Comparison of ENCODE assay signal across 8 cellular contexts in genomic region chr1:193069748-193070394, GRCh38. TPM values are rescaled to one million over a fixed set of nuclear protein-coding genes. Genes with fewer than 3 reads are reported as not detected.
DNase-seq lines count a peak whose midpoint lies in the region; ATAC-seq and TF ChIP-seq lines count a peak whose summit lies in the region.

No MANE protein-coding gene starts in this region.

- H3K9me3 ChIP-seq in A673 (ENCODE audit: low read depth, low read length, poor library complexity, severe bottlenecking) (no peaks in the 10 kb centered on the region), esophagus squamous epithelium (no peaks in the 10 kb centered on the region)

- H3K36me3 ChIP-seq in A673 (ENCODE audit: insufficient read depth, low read length, poor library complexity, severe bottlenecking) (peaks cover 3% of the 10 kb centered on the region), esophagus squamous epithelium (peaks cover 0 to 30% (median 0%) of the 10 kb centered on the region in 3 donors)

- 79 to 80% methylated on average over 4 of the region's 4 CpGs for WGBS in esophagus squamous epithelium, 2 donors

- no peaks in the 10 kb centered on the region for H3K27me3 ChIP-seq in A673 (replicated peaks; ENCODE audit: insufficient read depth, low read depth, low read length, poor library complexity)
- no peaks in the 10 kb centered on the region for H3K27me3 ChIP-seq in esophagus squamous epithelium

- peaks cover 14% of the 10 kb centered on the region for H3K36me3 Mint-ChIP-seq in dendritic cell treated with granulocyte-macrophage colony-stimulating factor and Interleukin-4, amounts not matched to agents 40 ng/mL and 50 ng/mL, for 4 days (ENCODE audit: low read depth)

- H3K27ac ChIP-seq in A673 (ENCODE audit: low read depth, low read length, poor library complexity, severe bottlenecking) (peak overlapping the region; percentile 13), esophagus squamous epithelium (no peak overlapping the region)

- H3K9me3 Mint-ChIP-seq in dendritic cell treated with granulocyte-macrophage colony-stimulating factor and Interleukin-4, amounts not matched to agents 40 ng/mL and 50 ng/mL, for 4 days = no peaks in the 10 kb centered on the region

- TF ChIP-seq CTCF in A673 (conservative IDR thresholded peaks at IDR 0.05; ENCODE audit: low read depth, low read length) (peak; percentile 65), GM13977 (IDR thresholded peaks at IDR 0.05; ENCODE audit: extremely low read depth, insufficient read depth, missing control alignments) (peak; percentile 36), esophagus squamous epithelium (IDR thresholded peaks at IDR 0.05) (peak in 1 of 6 experiments; percentile 20)

- intact Hi-C loops in A673 (cut with micrococcal nuclease; ENCODE audit: unreplicated experiment) = no loop called here
- intact Hi-C loops in dendritic cell treated with granulocyte-macrophage colony-stimulating factor and Interleukin-4, amounts not matched to agents 40 ng/mL and 50 ng/mL, for 4 days (cut with micrococcal nuclease) = no loop called here
- intact Hi-C loops in esophagus squamous epithelium (cut with DNase I) = loop anchor here (10.0 kb wide), 1 partner anchor 55 kb away; the partner anchor contains the start of gene CDC73

- peaks cover 23% of the 10 kb centered on the region for H3K4me1 ChIP-seq in A673 (ENCODE audit: insufficient read depth, low read length, poor library complexity, severe bottlenecking)
- peaks cover 0 to 12% (median 0%) of the 10 kb centered on the region in 3 donors for H3K4me1 ChIP-seq in esophagus squamous epithelium

- peaks cover 36% of the 10 kb centered on the region for H3K4me1 Mint-ChIP-seq in dendritic cell treated with granulocyte-macrophage colony-stimulating factor and Interleukin-4, amounts not matched to agents 40 ng/mL and 50 ng/mL, for 4 days (ENCODE audit: low read depth)

- no peak for TF ChIP-seq POLR2A in esophagus squamous epithelium (IDR thresholded peaks at IDR 0.05)

- H3K27ac Mint-ChIP-seq in dendritic cell treated with granulocyte-macrophage colony-stimulating factor and Interleukin-4, amounts not matched to agents 40 ng/mL and 50 ng/mL, for 4 days = peak overlapping the region; percentile 72

- H3K4me3 Mint-ChIP-seq in dendritic cell treated with granulocyte-macrophage colony-stimulating factor and Interleukin-4, amounts not matched to agents 40 ng/mL and 50 ng/mL, for 4 days = peak overlapping the region; percentile 0

- POLR2A ChIA-PET in A673 (lab: Charles Lee; ENCODE audit: low non-redundant PET) = interaction anchor here (0.6 kb wide), 1 partner anchor 9 kb away, joined by 3 read pairs; no protein-coding TSS in a partner anchor

- ATAC-seq in GM18858 (IDR thresholded peaks at IDR 0.05; ENCODE audit: unreplicated experiment) = no peak
- ATAC-seq in GM21619 (IDR thresholded peaks at IDR 0.05; ENCODE audit: unreplicated experiment) = no peak

- peak; percentile 73 for DNase-seq in A673 (ENCODE audit: low spot score)
- no peak for DNase-seq in GM13977 (ENCODE audit: low spot score)
- peak; percentile 4 for DNase-seq in NCI-H524 treated with DMSO at 0.1 percent for 48 hours (lab: John Stamatoyannopoulos, UW)
- DNase-seq in esophagus squamous epithelium (lab: John Stamatoyannopoulos, UW) = no peak
- DNase-seq in ecto neural progenitor cell (ENCODE audit: low spot score) = no peak

- H3K27me3 Mint-ChIP-seq in dendritic cell treated with granulocyte-macrophage colony-stimulating factor and Interleukin-4, amounts not matched to agents 40 ng/mL and 50 ng/mL, for 4 days = no peaks in the 10 kb centered on the region

- CTCF ChIA-PET in A673 (lab: Charles Lee) = interaction anchor here (0.7 to 1.0 kb wide), 2 partner anchors 11 to 240 kb away, joined by 5 to 8 read pairs; partner anchors contain the start of genes RO60 and UCHL5

- H3K4me3 ChIP-seq in A673 (ENCODE audit: low read depth, low read length, poor library complexity, severe bottlenecking) = no peak overlapping the region
- no peak overlapping the region for H3K4me3 ChIP-seq in esophagus squamous epithelium

- BruUV-seq in A673 (replicated peaks; lab: Mats Ljungman, UMichigan) = no TSS peak

- in situ Hi-C loops in GM13977 (cut with MboI; ENCODE audit: low pct_unique_long_range_greater_than_20kb, low sequenced_read_pairs, unreplicated experiment) = no loop called here

RNA-seq across cellular contexts. Expression of gene RO60, which starts 10.5 kb away (rescaled TPM):
- total RNA-seq in A673 (2021) (93.5 and 97.6 TPM in 2 replicates), esophagus squamous epithelium (10 to 100 TPM; 29.2 to 91.0 (median 41.7) TPM)

RNA-seq across cellular contexts. Expression of gene UCHL5, which starts 10.7 kb away (rescaled TPM):
- total RNA-seq in A673 (2021) (93.9 and 100 TPM in 2 replicates), esophagus squamous epithelium (10 to 100 TPM; 27.1 to 51.4 (median 37.6) TPM)

RNA-seq across cellular contexts. Expression of gene GLRX2, which starts 35.3 kb away (rescaled TPM):
- total RNA-seq in A673 (2021) (31.9 and 35.7 TPM in 2 replicates), esophagus squamous epithelium (10 to 100 TPM in 2 of 4 donors, 1 to 10 TPM in 2; 2.3 to 19.9 (median 11.8) TPM)

RNA-seq across cellular contexts. Expression of gene CDC73, which starts 52.0 kb away (rescaled TPM):
- total RNA-seq in A673 (2021) = 61.5 and 71.0 TPM in 2 replicates
- 10 to 100 TPM; 17.3 to 39.5 (median 26.6) TPM for total RNA-seq in esophagus squamous epithelium

Comparison
In these comparisons a context has a peak if more than half of its experiments do, and no peak if none do; other contexts are left out.
1. DNase-seq: peak in A673 (single experiment) and NCI-H524 treated with DMSO at 0.1 percent for 48 hours (single experiment); none in GM13977 (single experiment), esophagus squamous epithelium (single experiment) and ecto neural progenitor cell (single experiment).